Comparison of ENCODE assay signal across 32 cellular contexts in genomic region chr3:11089931-11090330, GRCh38.
"Had no signal": no experiment of that assay in that cellular context is flagged by ENCODE, and none has a peak within 500 bp of the region (broad histone marks: within the 10 kb centered on the region; RNA-seq: fewer than 3 reads in every experiment).

No MANE protein-coding gene starts in this region.

- H3K9me3 Mint-ChIP-seq: activated CD4-positive, alpha-beta memory T cell treated with anti-CD3 and anti-CD28 coated beads for 36 hours; activated CD4-positive, alpha-beta T cell treated with anti-CD3 and anti-CD28 coated beads, Interleukin-2, amount 10 ng/mL, durations not matched to agents 24 days and 14 days; activated naive CD4-positive, alpha-beta T cell treated with anti-CD3 and anti-CD28 coated beads, Interleukin-2, amount 10 ng/mL, durations not matched to agents 7 days and 5 days; activated naive CD4-positive, alpha-beta T cell treated with anti-CD3 and anti-CD28 coated beads, Interleukin-2, amount 50 U/mL, for 72 hours; activated naive CD8-positive, alpha-beta T cell treated with anti-CD3 and anti-CD28 coated beads, Interleukin-2, amount 10 ng/mL, durations not matched to agents 7 days and 5 days; activated T-helper 1 cell treated with anti-CD3 and anti-CD28 coated beads, Interleukin-12 subunit alpha, Interleukin-12 subunit beta, Interleukin-2, Interleukin-4 antibody, amounts not matched to agents 30 ng/mL and 10 ng/mL and 1 ng/mL, durations not matched to agents 14 hours and 24 hours and 36 hours had no signal

- H3K36me3 ChIP-seq: ascending aorta, breast epithelium, cardiac muscle cell, colonic mucosa, gastroesophageal sphincter, heart right ventricle had no signal

- H3K4me3 ChIP-seq: ascending aorta, breast epithelium, cardiac muscle cell, colonic mucosa, dorsolateral prefrontal cortex, gastroesophageal sphincter, heart right ventricle had no signal

- H3K4me1 ChIP-seq: ascending aorta, breast epithelium, colonic mucosa had no signal

- DNase-seq: activated CD4-positive, alpha-beta memory T cell treated with anti-CD3 and anti-CD28 coated beads for 36 hours; activated CD4-positive, alpha-beta T cell treated with anti-CD3 and anti-CD28 coated beads for 36 hours; activated CD4-positive, alpha-beta T cell treated with anti-CD3 and anti-CD28 coated beads, Interleukin-2, amount 10 ng/mL, durations not matched to agents 24 days and 14 days; activated CD4-positive, CD25-positive, alpha-beta regulatory T cell; activated CD4-positive, CD25-positive, alpha-beta regulatory T cell treated with anti-CD3 and anti-CD28 coated beads, Interleukin-2, amount 50 U/mL, for 72 hours; activated CD8-positive, alpha-beta memory T cell treated with anti-CD3 and anti-CD28 coated beads, Interleukin-2, amount 10 ng/mL, durations not matched to agents 7 days and 5 days; activated CD8-positive, alpha-beta memory T cell treated with anti-CD3 and anti-CD28 coated beads, Interleukin-2, amount 50 U/mL, for 4 hours; activated CD8-positive, alpha-beta T cell treated with anti-CD3 and anti-CD28 coated beads, Interleukin-2, amount 10 ng/mL, durations not matched to agents 7 days and 5 days; activated gamma-delta T cell; activated naive CD4-positive, alpha-beta T cell; activated naive CD4-positive, alpha-beta T cell treated with anti-CD3 and anti-CD28 coated beads, Interleukin-2, amount 10 ng/mL, durations not matched to agents 7 days and 5 days; activated naive CD8-positive, alpha-beta T cell treated with anti-CD3 and anti-CD28 coated beads, Interleukin-2, amount 10 ng/mL, durations not matched to agents 7 days and 5 days; activated T-cell treated with anti-CD3 and anti-CD28 coated beads, Interleukin-2, amount 50 U/mL, for 1 hour; activated T-cell treated with anti-CD3 and anti-CD28 coated beads, Interleukin-2, amount 50 U/mL, for 48 hours; central memory CD4-positive, alpha-beta T cell; cerebellar nuclear complex; colonic mucosa; dorsolateral prefrontal cortex; effector memory CD4-positive, alpha-beta T cell; endodermal cell; foreskin melanocyte; heart right ventricle; T-helper 2 cell had no signal

- ATAC-seq: activated CD4-positive, alpha-beta T cell treated with anti-CD3 and anti-CD28 coated beads for 36 hours; activated CD8-positive, alpha-beta memory T cell treated with anti-CD3 and anti-CD28 coated beads, Interleukin-2, amount 10 ng/mL, durations not matched to agents 7 days and 5 days; activated CD8-positive, alpha-beta T cell treated with anti-CD3 and anti-CD28 coated beads, Interleukin-2, amount 10 ng/mL, durations not matched to agents 7 days and 5 days; activated naive CD4-positive, alpha-beta T cell treated with anti-CD3 and anti-CD28 coated beads, Interleukin-2, amount 50 U/mL, for 72 hours; esophagus mucosa; gastroesophageal sphincter; heart right ventricle had no signal

- H3K27me3 ChIP-seq: ascending aorta, breast epithelium, cardiac muscle cell, colonic mucosa, dorsolateral prefrontal cortex, gastroesophageal sphincter had no signal

- H3K27ac ChIP-seq: ascending aorta, breast epithelium, cardiac muscle cell, colonic mucosa, dorsolateral prefrontal cortex, heart right ventricle had no signal

- H3K27ac Mint-ChIP-seq: activated CD4-positive, alpha-beta memory T cell treated with anti-CD3 and anti-CD28 coated beads for 36 hours; activated CD4-positive, alpha-beta T cell treated with anti-CD3 and anti-CD28 coated beads for 36 hours; activated CD4-positive, alpha-beta T cell treated with anti-CD3 and anti-CD28 coated beads, Interleukin-2, amount 10 ng/mL, durations not matched to agents 24 days and 14 days; activated CD8-positive, alpha-beta memory T cell treated with anti-CD3 and anti-CD28 coated beads, Interleukin-2, amount 10 ng/mL, durations not matched to agents 7 days and 5 days; activated CD8-positive, alpha-beta T cell treated with anti-CD3 and anti-CD28 coated beads, Interleukin-2, amount 10 ng/mL, durations not matched to agents 7 days and 5 days; activated naive CD4-positive, alpha-beta T cell treated with anti-CD3 and anti-CD28 coated beads, Interleukin-2, amount 10 ng/mL, durations not matched to agents 7 days and 5 days; activated naive CD4-positive, alpha-beta T cell treated with anti-CD3 and anti-CD28 coated beads, Interleukin-2, amount 50 U/mL, for 72 hours; activated naive CD8-positive, alpha-beta T cell treated with anti-CD3 and anti-CD28 coated beads, Interleukin-2, amount 10 ng/mL, durations not matched to agents 7 days and 5 days; activated T-helper 1 cell treated with anti-CD3 and anti-CD28 coated beads, Interleukin-12 subunit alpha, Interleukin-12 subunit beta, Interleukin-2, Interleukin-4 antibody, amounts not matched to agents 30 ng/mL and 10 ng/mL and 1 ng/mL, durations not matched to agents 14 hours and 24 hours and 36 hours; brain; dendritic cell treated with granulocyte-macrophage colony-stimulating factor and Interleukin-4, amounts not matched to agents 40 ng/mL and 50 ng/mL, for 4 days; endodermal cell had no signal

- H3K9me3 ChIP-seq: ascending aorta, breast epithelium, colonic mucosa, gastroesophageal sphincter, heart right ventricle had no signal

- H3K4me1 Mint-ChIP-seq: activated CD4-positive, alpha-beta T cell treated with anti-CD3 and anti-CD28 coated beads for 36 hours; activated CD4-positive, alpha-beta T cell treated with anti-CD3 and anti-CD28 coated beads, Interleukin-2, amount 10 ng/mL, durations not matched to agents 24 days and 14 days; activated CD8-positive, alpha-beta memory T cell treated with anti-CD3 and anti-CD28 coated beads, Interleukin-2, amount 10 ng/mL, durations not matched to agents 7 days and 5 days; activated naive CD4-positive, alpha-beta T cell treated with anti-CD3 and anti-CD28 coated beads, Interleukin-2, amount 10 ng/mL, durations not matched to agents 7 days and 5 days; activated naive CD8-positive, alpha-beta T cell treated with anti-CD3 and anti-CD28 coated beads, Interleukin-2, amount 10 ng/mL, durations not matched to agents 7 days and 5 days; brain had no signal

- H3K36me3 Mint-ChIP-seq: activated CD4-positive, alpha-beta memory T cell treated with anti-CD3 and anti-CD28 coated beads for 36 hours; activated CD8-positive, alpha-beta memory T cell treated with anti-CD3 and anti-CD28 coated beads, Interleukin-2, amount 10 ng/mL, durations not matched to agents 7 days and 5 days; activated naive CD4-positive, alpha-beta T cell treated with anti-CD3 and anti-CD28 coated beads, Interleukin-2, amount 10 ng/mL, durations not matched to agents 7 days and 5 days; activated naive CD4-positive, alpha-beta T cell treated with anti-CD3 and anti-CD28 coated beads, Interleukin-2, amount 50 U/mL, for 72 hours; activated naive CD8-positive, alpha-beta T cell treated with anti-CD3 and anti-CD28 coated beads, Interleukin-2, amount 10 ng/mL, durations not matched to agents 7 days and 5 days; brain had no signal

- H3K4me3 Mint-ChIP-seq: activated CD4-positive, alpha-beta memory T cell treated with anti-CD3 and anti-CD28 coated beads for 36 hours; activated CD4-positive, alpha-beta T cell treated with anti-CD3 and anti-CD28 coated beads for 36 hours; activated CD4-positive, alpha-beta T cell treated with anti-CD3 and anti-CD28 coated beads, Interleukin-2, amount 10 ng/mL, durations not matched to agents 24 days and 14 days; activated CD8-positive, alpha-beta memory T cell treated with anti-CD3 and anti-CD28 coated beads, Interleukin-2, amount 10 ng/mL, durations not matched to agents 7 days and 5 days; activated CD8-positive, alpha-beta T cell treated with anti-CD3 and anti-CD28 coated beads, Interleukin-2, amount 10 ng/mL, durations not matched to agents 7 days and 5 days; activated naive CD4-positive, alpha-beta T cell treated with anti-CD3 and anti-CD28 coated beads, Interleukin-2, amount 10 ng/mL, durations not matched to agents 7 days and 5 days; activated naive CD8-positive, alpha-beta T cell treated with anti-CD3 and anti-CD28 coated beads, Interleukin-2, amount 10 ng/mL, durations not matched to agents 7 days and 5 days; activated T-helper 1 cell treated with anti-CD3 and anti-CD28 coated beads, Interleukin-12 subunit alpha, Interleukin-12 subunit beta, Interleukin-2, Interleukin-4 antibody, amounts not matched to agents 30 ng/mL and 10 ng/mL and 1 ng/mL, durations not matched to agents 14 hours and 24 hours and 36 hours; brain; dendritic cell treated with granulocyte-macrophage colony-stimulating factor and Interleukin-4, amounts not matched to agents 40 ng/mL and 50 ng/mL, for 4 days; endodermal cell had no signal
